Comparison of ENCODE assay signal across 1 cellular context in the genomic region with DNA sequence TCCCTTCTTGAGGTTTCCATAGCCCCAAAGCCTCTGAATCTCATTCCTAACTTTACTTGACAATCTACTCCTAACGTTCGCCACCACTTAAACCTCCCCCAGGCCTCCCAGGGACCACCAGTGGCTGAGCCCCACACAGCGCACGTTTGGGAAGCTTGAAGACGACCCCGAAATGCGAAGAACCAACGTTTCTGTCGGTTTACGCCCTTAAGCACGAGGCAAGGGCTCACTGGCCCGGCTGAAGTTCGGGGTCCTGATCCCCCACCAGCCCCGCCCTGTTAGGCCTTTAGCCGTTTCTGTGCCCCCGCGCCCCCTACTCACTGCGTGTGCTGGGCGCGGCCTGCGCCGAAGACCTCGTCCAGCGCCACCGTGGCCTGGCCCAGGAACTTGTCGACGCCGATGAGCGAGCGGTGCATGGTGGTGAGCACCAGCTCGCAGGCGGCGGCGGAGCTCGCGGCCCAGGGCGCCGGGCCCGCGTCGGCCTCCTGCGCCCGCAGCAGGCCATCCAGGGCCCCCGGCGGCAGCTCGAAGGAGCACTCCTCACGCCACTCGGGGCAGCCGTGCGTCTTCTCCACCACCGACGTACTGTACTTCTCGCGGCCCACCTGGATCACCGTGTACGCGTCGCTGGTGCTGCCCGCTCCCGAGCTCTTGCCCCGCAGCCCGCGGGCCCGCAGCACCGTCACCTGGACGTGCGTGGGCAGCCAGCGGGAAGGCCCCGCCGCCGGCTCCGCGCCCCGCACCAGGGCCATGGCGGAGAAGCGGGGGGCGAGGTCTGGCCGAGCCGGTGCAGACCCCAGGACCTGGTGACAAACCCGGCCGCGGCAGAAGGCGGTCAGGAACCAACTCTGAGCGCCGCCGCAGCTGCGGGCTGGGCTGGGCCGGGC.
A peak's percentile ranks its signal among the peaks of the same experiment; 100 is the strongest.
TF ChIP-seq lines count a peak whose summit lies in the region.

No MANE protein-coding gene starts in this region.

TF ChIP-seq in HepG2, 621 proteins besides CTCF, POLR2A, EP300 and RAD21 (continued from another document and continues in another):
- TF ChIP-seq, protein P1, sequence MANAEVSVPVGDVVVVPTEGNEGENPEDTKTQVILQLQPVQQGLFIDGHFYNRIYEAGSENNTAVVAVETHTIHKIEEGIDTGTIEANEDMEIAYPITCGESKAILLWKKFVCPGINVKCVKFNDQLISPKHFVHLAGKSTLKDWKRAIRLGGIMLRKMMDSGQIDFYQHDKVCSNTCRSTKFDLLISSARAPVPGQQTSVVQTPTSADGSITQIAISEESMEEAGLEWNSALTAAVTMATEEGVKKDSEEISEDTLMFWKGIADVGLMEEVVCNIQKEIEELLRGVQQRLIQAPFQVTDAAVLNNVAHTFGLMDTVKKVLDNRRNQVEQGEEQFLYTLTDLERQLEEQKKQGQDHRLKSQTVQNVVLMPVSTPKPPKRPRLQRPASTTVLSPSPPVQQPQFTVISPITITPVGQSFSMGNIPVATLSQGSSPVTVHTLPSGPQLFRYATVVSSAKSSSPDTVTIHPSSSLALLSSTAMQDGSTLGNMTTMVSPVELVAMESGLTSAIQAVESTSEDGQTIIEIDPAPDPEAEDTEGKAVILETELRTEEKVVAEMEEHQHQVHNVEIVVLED (CRISPR knock-in tag; IDR thresholded peaks at IDR 0.05; ENCODE audit: borderline replicate concordance) = no peak
- TF ChIP-seq MLXIP (CRISPR knock-in tag; IDR thresholded peaks at IDR 0.05; ENCODE audit: borderline replicate concordance) (no peak; the same call in 1 of the 2 replicates), ZNF503 (CRISPR knock-in tag; IDR thresholded peaks at IDR 0.05) (no peak), ZNF772 (CRISPR knock-in tag; IDR thresholded peaks at IDR 0.05) (peak; percentile 84; the same call in 1 of the 2 replicates), ZNF331 (CRISPR knock-in tag; IDR thresholded peaks at IDR 0.05) (0 out of 2 replicates have a peak, but pooled peaks have one; percentile 28), ZNF232 (CRISPR knock-in tag; IDR thresholded peaks at IDR 0.05; ENCODE audit: borderline replicate concordance) (peak; percentile 62; the same call in 1 of the 2 replicates), ARNT (IDR thresholded peaks at IDR 0.05) (no peak), ZNF138 (CRISPR knock-in tag; IDR thresholded peaks at IDR 0.05; ENCODE audit: low read depth) (peak; percentile 90), ZNF850 (CRISPR knock-in tag; conservative IDR thresholded peaks at IDR 0.05) (no peak), HNF4G (IDR thresholded peaks at IDR 0.05; ENCODE audit: borderline replicate concordance, low read depth, low read length) (no peak), HNF4G (CRISPR knock-in tag; IDR thresholded peaks at IDR 0.05; ENCODE audit: borderline replicate concordance, low read depth) (no peak), ZNF121 (CRISPR knock-in tag; IDR thresholded peaks at IDR 0.05) (0 out of 2 replicates have a peak, but pooled peaks have one; percentile 62), PHF21A (CRISPR knock-in tag; IDR thresholded peaks at IDR 0.05) (no peak; the same call in 1 of the 2 replicates), SRY (CRISPR knock-in tag; IDR thresholded peaks at IDR 0.05) (peak; percentile 79), ZNF281 (CRISPR knock-in tag; IDR thresholded peaks at IDR 0.05; ENCODE audit: borderline replicate concordance) (peak; percentile 2; the same call in 1 of the 2 replicates), GATAD1 (CRISPR knock-in tag; IDR thresholded peaks at IDR 0.05) (no peak), STAT5B (CRISPR knock-in tag; IDR thresholded peaks at IDR 0.05) (no peak), ZNF746 (CRISPR knock-in tag; IDR thresholded peaks at IDR 0.05) (peak; percentile 67; the same call in 1 of the 2 replicates), NFIC (IDR thresholded peaks at IDR 0.05; ENCODE audit: low read length) (no peak), BRF2 (CRISPR knock-in tag; IDR thresholded peaks at IDR 0.05) (peak; percentile 47; the same call in 1 of the 2 replicates), ZNF296 (CRISPR knock-in tag; conservative IDR thresholded peaks at IDR 0.05) (peak; percentile 86), ASH2L (IDR thresholded peaks at IDR 0.05; ENCODE audit: insufficient read length, low read depth, low read length) (peak; percentile 63), SRSF4 (IDR thresholded peaks at IDR 0.05; ENCODE audit: low read depth, low read length, poor library complexity, severe bottlenecking) (no peak), ZBTB49 (CRISPR knock-in tag; IDR thresholded peaks at IDR 0.05; ENCODE audit: borderline replicate concordance) (no peak), YEATS2 (CRISPR knock-in tag; IDR thresholded peaks at IDR 0.05; ENCODE audit: borderline replicate concordance) (no peak), MYPOP (CRISPR knock-in tag; IDR thresholded peaks at IDR 0.05) (peak; percentile 82)
- TF ChIP-seq, protein P2, sequence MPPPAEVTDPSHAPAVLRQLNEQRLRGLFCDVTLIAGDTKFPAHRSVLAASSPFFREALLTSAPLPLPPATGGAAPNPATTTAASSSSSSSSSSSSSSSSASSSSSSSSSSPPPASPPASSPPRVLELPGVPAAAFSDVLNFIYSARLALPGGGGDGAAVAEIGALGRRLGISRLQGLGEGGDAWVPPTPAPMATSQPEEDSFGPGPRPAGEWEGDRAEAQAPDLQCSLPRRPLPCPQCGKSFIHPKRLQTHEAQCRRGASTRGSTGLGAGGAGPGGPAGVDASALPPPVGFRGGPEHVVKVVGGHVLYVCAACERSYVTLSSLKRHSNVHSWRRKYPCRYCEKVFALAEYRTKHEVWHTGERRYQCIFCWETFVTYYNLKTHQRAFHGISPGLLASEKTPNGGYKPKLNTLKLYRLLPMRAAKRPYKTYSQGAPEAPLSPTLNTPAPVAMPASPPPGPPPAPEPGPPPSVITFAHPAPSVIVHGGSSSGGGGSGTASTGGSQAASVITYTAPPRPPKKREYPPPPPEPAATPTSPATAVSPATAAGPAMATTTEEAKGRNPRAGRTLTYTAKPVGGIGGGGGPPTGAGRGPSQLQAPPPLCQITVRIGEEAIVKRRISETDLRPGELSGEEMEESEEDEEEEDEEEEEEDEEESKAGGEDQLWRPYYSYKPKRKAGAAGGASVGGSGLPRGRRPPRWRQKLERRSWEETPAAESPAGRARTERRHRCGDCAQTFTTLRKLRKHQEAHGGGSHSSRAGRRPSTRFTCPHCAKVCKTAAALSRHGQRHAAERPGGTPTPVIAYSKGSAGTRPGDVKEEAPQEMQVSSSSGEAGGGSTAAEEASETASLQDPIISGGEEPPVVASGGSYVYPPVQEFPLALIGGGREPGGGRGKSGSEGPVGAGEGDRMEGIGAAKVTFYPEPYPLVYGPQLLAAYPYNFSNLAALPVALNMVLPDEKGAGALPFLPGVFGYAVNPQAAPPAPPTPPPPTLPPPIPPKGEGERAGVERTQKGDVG (CRISPR knock-in tag; IDR thresholded peaks at IDR 0.05; ENCODE audit: borderline replicate concordance) = no peak
- TF ChIP-seq, protein P3, sequence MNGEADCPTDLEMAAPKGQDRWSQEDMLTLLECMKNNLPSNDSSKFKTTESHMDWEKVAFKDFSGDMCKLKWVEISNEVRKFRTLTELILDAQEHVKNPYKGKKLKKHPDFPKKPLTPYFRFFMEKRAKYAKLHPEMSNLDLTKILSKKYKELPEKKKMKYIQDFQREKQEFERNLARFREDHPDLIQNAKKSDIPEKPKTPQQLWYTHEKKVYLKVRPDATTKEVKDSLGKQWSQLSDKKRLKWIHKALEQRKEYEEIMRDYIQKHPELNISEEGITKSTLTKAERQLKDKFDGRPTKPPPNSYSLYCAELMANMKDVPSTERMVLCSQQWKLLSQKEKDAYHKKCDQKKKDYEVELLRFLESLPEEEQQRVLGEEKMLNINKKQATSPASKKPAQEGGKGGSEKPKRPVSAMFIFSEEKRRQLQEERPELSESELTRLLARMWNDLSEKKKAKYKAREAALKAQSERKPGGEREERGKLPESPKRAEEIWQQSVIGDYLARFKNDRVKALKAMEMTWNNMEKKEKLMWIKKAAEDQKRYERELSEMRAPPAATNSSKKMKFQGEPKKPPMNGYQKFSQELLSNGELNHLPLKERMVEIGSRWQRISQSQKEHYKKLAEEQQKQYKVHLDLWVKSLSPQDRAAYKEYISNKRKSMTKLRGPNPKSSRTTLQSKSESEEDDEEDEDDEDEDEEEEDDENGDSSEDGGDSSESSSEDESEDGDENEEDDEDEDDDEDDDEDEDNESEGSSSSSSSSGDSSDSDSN (CRISPR knock-in tag; IDR thresholded peaks at IDR 0.05) = peak; percentile 91; the same call in 1 of the 2 replicates
